ENCODE assay signal across 9 cellular contexts in genomic region chr16:719815-720506, GRCh38. TPM values are rescaled to one million over a fixed set of nuclear protein-coding genes. Genes with fewer than 3 reads are reported as not detected.
DNase-seq lines count a peak whose midpoint lies in the region; ATAC-seq, FAIRE-seq and TF ChIP-seq lines count a peak whose summit lies in the region.
"Had no signal": no experiment of that assay in that cellular context is flagged by ENCODE, and none has a peak within 500 bp of the region (broad histone marks: within the 10 kb centered on the region; RNA-seq: fewer than 3 reads in every experiment).

No MANE protein-coding gene starts in this region.

- peak overlapping the region; percentile 97 for H3K27ac ChIP-seq in thymus (ENCODE audit: low read depth)

- peak; percentile 6 to 42 for TF ChIP-seq CTCF in Caco-2 (IDR thresholded peaks at IDR 0.05; ENCODE audit: insufficient read depth in 1 of 2, low read depth in 1 of 2, low read length in 1 of 2, severe bottlenecking in 1 of 2, unreplicated experiment in 1 of 2)
- TF ChIP-seq CTCF in D721Med (IDR thresholded peaks at IDR 0.05; ENCODE audit: insufficient read depth, missing control alignments) = no peak

- BruUV-seq in Caco-2 (replicated peaks; lab: Mats Ljungman, UMichigan) = TSS peak; percentile 71

- H3K4me1 Mint-ChIP-seq in Caco-2 (ENCODE audit: low read depth, unreplicated experiment) = no peaks in the 10 kb centered on the region
- H3K4me1 Mint-ChIP-seq in activated naive CD8-positive, alpha-beta T cell treated with anti-CD3 and anti-CD28 coated beads, Interleukin-2, amount 50 U/mL, for 24 hours = peaks cover 23% of the 10 kb centered on the region

- CTCF ChIA-PET in Caco-2 (lab: Charles Lee) = interaction anchor here (0.6 to 1.0 kb wide), 7 partner anchors 8 to 335 kb away, joined by 3 to 4 read pairs (median 3); partner anchors contain the start of genes CHTF18 and RPUSD1

- DNase-seq in Caco-2 (peak; percentile 58 to 69), NCI-H2081 treated with DMSO at 0.1 percent for 48 hours (lab: John Stamatoyannopoulos, UW) (peak; percentile 32), kidney tubule cell (ENCODE audit: low spot score) (peak; percentile 77), D721Med (ENCODE audit: insufficient read length, low spot score) (no peak)
- DNase-seq in activated naive CD8-positive, alpha-beta T cell treated with anti-CD3 and anti-CD28 coated beads, Interleukin-2, amount 50 U/mL, for 24 hours = no peak
- DNase-seq in effector CD4-positive, alpha-beta T cell = no peak

- peaks cover 10% of the 10 kb centered on the region for H3K36me3 Mint-ChIP-seq in Caco-2 (ENCODE audit: insufficient read depth, unreplicated experiment)
- H3K36me3 Mint-ChIP-seq in activated naive CD8-positive, alpha-beta T cell treated with anti-CD3 and anti-CD28 coated beads, Interleukin-2, amount 50 U/mL, for 24 hours (ENCODE audit: low read depth) = no peaks in the 10 kb centered on the region

- peak overlapping the region; percentile 73 for H3K4me3 Mint-ChIP-seq in Caco-2 (ENCODE audit: unreplicated experiment)
- H3K4me3 Mint-ChIP-seq in activated naive CD8-positive, alpha-beta T cell treated with anti-CD3 and anti-CD28 coated beads, Interleukin-2, amount 50 U/mL, for 24 hours = peak overlapping the region; percentile 85

- peak overlapping the region; percentile 39 for H3K27ac Mint-ChIP-seq in Caco-2 (ENCODE audit: unreplicated experiment)
- H3K27ac Mint-ChIP-seq in activated naive CD8-positive, alpha-beta T cell treated with anti-CD3 and anti-CD28 coated beads, Interleukin-2, amount 50 U/mL, for 24 hours = peak overlapping the region; percentile 84

- POLR2A ChIA-PET in Caco-2 (lab: Charles Lee) = interaction anchor here (0.9 to 2.4 kb wide), 3 partner anchors 25 to 68 kb away, joined by 3 to 12 read pairs (median 4); partner anchors contain the start of genes CHTF18 and RPUSD1

- intact Hi-C loops in Caco-2 (cut with micrococcal nuclease; ENCODE audit: unreplicated experiment) = loop anchor here (10.0 kb wide), 1 partner anchor 65 kb away; the partner anchor contains the start of genes CHTF18 and RPUSD1

- ATAC-seq in GM19351 (IDR thresholded peaks at IDR 0.05; ENCODE audit: unreplicated experiment) = peak; percentile 20
- peak; percentile 48 for ATAC-seq in activated naive CD8-positive, alpha-beta T cell treated with anti-CD3 and anti-CD28 coated beads, Interleukin-2, amount 50 U/mL, for 24 hours

- WGBS in thymus = 4% methylated on average over 17 of the region's 17 CpGs

- H3K36me3 ChIP-seq in Caco-2 (ENCODE audit: control insufficient read depth, insufficient read depth, low read length) = no peaks in the 10 kb centered on the region
- peaks cover 3% of the 10 kb centered on the region for H3K36me3 ChIP-seq in thymus (ENCODE audit: control insufficient read depth, insufficient read depth)

- peak overlapping the region; percentile 86 for H3K4me3 ChIP-seq in Caco-2 (ENCODE audit: low read depth, low read length)
- peak overlapping the region; percentile 71 for H3K4me3 ChIP-seq in thymus (ENCODE audit: low read length)

- no peak for FAIRE-seq in D721Med (lab: Jason Lieb, UNC)

- no peaks in the 10 kb centered on the region for H3K27me3 ChIP-seq in Caco-2 (replicated peaks; ENCODE audit: control insufficient read depth, insufficient read depth, low read length)
- no peaks in the 10 kb centered on the region for H3K27me3 ChIP-seq in thymus (ENCODE audit: control insufficient read depth, insufficient read depth)

- H3K4me1 ChIP-seq in Caco-2 (peaks cover 29% of the 10 kb centered on the region), thymus (ENCODE audit: control insufficient read depth, insufficient read depth, low read length) (peaks cover 57% of the 10 kb centered on the region)

- no peaks in the 10 kb centered on the region for H3K9me3 Mint-ChIP-seq in Caco-2 (ENCODE audit: unreplicated experiment)
- no peaks in the 10 kb centered on the region for H3K9me3 Mint-ChIP-seq in activated naive CD8-positive, alpha-beta T cell treated with anti-CD3 and anti-CD28 coated beads, Interleukin-2, amount 50 U/mL, for 24 hours

- no peaks in the 10 kb centered on the region for H3K9me3 ChIP-seq in Caco-2
- no peaks in the 10 kb centered on the region for H3K9me3 ChIP-seq in thymus (ENCODE audit: control insufficient read depth)

- H3K27me3 Mint-ChIP-seq in Caco-2 (ENCODE audit: insufficient read depth, unreplicated experiment) = no peaks in the 10 kb centered on the region
- no peaks in the 10 kb centered on the region for H3K27me3 Mint-ChIP-seq in activated naive CD8-positive, alpha-beta T cell treated with anti-CD3 and anti-CD28 coated beads, Interleukin-2, amount 50 U/mL, for 24 hours

RNA-seq across cellular contexts. Expression of gene ANTKMT, which starts 1.0 kb away (rescaled TPM):
- 39.7 and 42.6 TPM in 2 replicates for total RNA-seq in Caco-2 (2022)
- polyA plus RNA-seq in thymus = 56.2 TPM

RNA-seq across cellular contexts. Expression of gene METRN, which starts 5.0 kb away (rescaled TPM):
- total RNA-seq in Caco-2 (2022) = 20.0 and 23.4 TPM in 2 replicates
- polyA plus RNA-seq in thymus = 24.2 TPM

RNA-seq across cellular contexts. Expression of gene CCDC78, which starts 6.3 kb away (rescaled TPM):
- total RNA-seq in Caco-2 (2022) = 3.5 and 4.6 TPM in 2 replicates
- 12.4 TPM for polyA plus RNA-seq in thymus

RNA-seq across cellular contexts. Expression of gene HAGHL, which starts 6.9 kb away (rescaled TPM):
- total RNA-seq in Caco-2 (2022) = 6.8 and 9.7 TPM in 2 replicates
- 50.6 TPM for polyA plus RNA-seq in thymus

RNA-seq across cellular contexts. Expression of gene FBXL16, which starts 14.4 kb away (rescaled TPM):
- total RNA-seq in Caco-2 (2022) = 5.9 and 10.5 TPM in 2 replicates
- polyA plus RNA-seq in thymus = 9.6 TPM
- total RNA-seq: subcutaneous adipose tissue had no signal

Comparison
In these comparisons a context has a peak if more than half of its experiments do, and no peak if none do; other contexts are left out.
1. DNase-seq: peak in Caco-2 (2 of 2), NCI-H2081 treated with DMSO at 0.1 percent for 48 hours (single experiment) and kidney tubule cell (single experiment); none in activated naive CD8-positive, alpha-beta T cell treated with anti-CD3 and anti-CD28 coated beads, Interleukin-2, amount 50 U/mL, for 24 hours (single experiment), D721Med (single experiment) and effector CD4-positive, alpha-beta T cell (single experiment).